Comparison of ENCODE assay signal across 7 cellular contexts in genomic region chr18:35962320-35962719, GRCh38.
"Had no signal": no experiment of that assay in that cellular context is flagged by ENCODE, and none has a peak within 500 bp of the region (broad histone marks: within the 10 kb centered on the region; RNA-seq: fewer than 3 reads in every experiment).

No MANE protein-coding gene starts in this region.

- H3K27ac Mint-ChIP-seq: IgD-negative memory B cell had no signal

- H3K27ac ChIP-seq: HL-60 had no signal

- DNase-seq: IMR-90, KBM-7, KG1 had no signal

- H3K4me3 ChIP-seq: K562 had no signal

- H3K4me1 Mint-ChIP-seq: IgD-negative memory B cell had no signal

- H3K36me3 Mint-ChIP-seq: IgD-negative memory B cell had no signal

- FAIRE-seq: HTR-8/SVneo, K562 had no signal

- H3K27me3 Mint-ChIP-seq: IgD-negative memory B cell had no signal

- ATAC-seq: K562 had no signal
